ENCODE assay signal across 1 cellular context in genomic region chr9:70607329-70607728, GRCh38.
TF ChIP-seq lines count a peak whose summit lies in the region.

No MANE protein-coding gene starts in this region.

TF ChIP-seq in GM23338, 12 proteins besides CTCF, POLR2A, EP300 and RAD21 (continued from another document):
- TF ChIP-seq ZNF462 (CRISPR knock-in tag; IDR thresholded peaks at IDR 0.05), result no peak
- TF ChIP-seq EZH2phosphoT487 (IDR thresholded peaks at IDR 0.05; ENCODE audit: unreplicated experiment), result no peak
- TF ChIP-seq EZH2 (IDR thresholded peaks at IDR 0.05; ENCODE audit: low read depth, unreplicated experiment), result no peak
- no peak for TF ChIP-seq NANOG (IDR thresholded peaks at IDR 0.05; ENCODE audit: borderline replicate concordance)
- TF ChIP-seq REST (IDR thresholded peaks at IDR 0.05; ENCODE audit: unreplicated experiment), result no peak
- no peak for TF ChIP-seq POLR2AphosphoS5 (IDR thresholded peaks at IDR 0.05; ENCODE audit: low read depth)
- TF ChIP-seq JUNB (IDR thresholded peaks at IDR 0.05; ENCODE audit: unreplicated experiment), result no peak
- no peak for TF ChIP-seq CREB1 (CRISPR knock-in tag; IDR thresholded peaks at IDR 0.05; ENCODE audit: low read depth)
